Comparison of ENCODE assay signal across 8 cellular contexts in the genomic region with DNA sequence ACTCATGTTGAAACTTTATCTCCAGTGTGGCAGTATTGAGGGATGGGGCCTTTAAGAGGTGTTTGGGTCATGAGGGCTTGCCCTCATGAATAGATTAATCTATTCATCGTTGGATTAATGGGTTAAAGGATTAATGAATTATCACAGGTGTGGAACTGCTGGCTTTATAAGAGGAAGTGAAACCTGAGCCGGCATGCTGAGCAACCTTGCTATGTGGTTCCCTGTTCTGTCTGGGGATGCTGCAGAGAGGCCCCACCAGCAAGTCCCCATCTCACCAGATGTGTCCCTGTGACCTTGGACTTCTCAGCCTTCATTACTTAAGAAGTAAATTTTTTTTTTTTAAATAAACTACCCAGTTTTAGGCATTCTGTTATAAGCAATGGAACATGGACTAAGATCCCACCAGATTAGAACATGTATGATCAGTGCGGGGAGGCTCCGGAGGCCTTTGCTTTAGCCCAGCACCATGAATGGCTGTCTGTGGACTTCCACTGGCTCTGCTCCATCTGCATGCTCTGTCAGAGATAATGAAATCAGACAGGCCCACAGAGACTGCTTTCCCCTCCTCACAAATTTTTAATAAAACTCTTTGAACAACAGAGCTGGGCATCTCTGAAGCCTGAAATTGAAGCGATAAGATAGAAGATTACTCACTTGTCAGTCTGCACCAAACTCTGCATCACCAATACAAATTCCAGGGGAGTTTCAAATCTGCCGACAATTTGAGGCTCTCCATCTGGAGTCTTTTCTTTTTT.
A peak's percentile ranks its signal among the peaks of the same experiment; 100 is the strongest.
DNase-seq lines count a peak whose midpoint lies in the region; ATAC-seq, FAIRE-seq and TF ChIP-seq lines count a peak whose summit lies in the region.

No MANE protein-coding gene starts in this region.

- 41% methylated on average over 6 of the region's 6 CpGs for WGBS in HepG2 (ENCODE audit: low lambda C conversion rate)

- no peak for TF ChIP-seq CTCF in activated B cell treated with CpG ODN at 0.5 μM for 24 hours (IDR thresholded peaks at IDR 0.05)
- no peak for TF ChIP-seq CTCF in HepG2 (CRISPR knock-in tag; IDR thresholded peaks at IDR 0.05)

- CTCF ChIA-PET in activated B cell treated with CpG ODN at 0.5 μM for 24 hours (lab: Charles Lee) (no interaction called here), HepG2 (lab: Yijun Ruan, JAX; ENCODE audit: low intra/inter-chr PET ratio, low total read pairs) (no interaction called here)

- H3K4me2 ChIP-seq in HepG2 (ENCODE audit: low read depth, low read length): no peak overlapping the region

- ATAC-seq in GM18511 (IDR thresholded peaks at IDR 0.05; ENCODE audit: unreplicated experiment): peak; percentile 99
- ATAC-seq in GM21390 (IDR thresholded peaks at IDR 0.05; ENCODE audit: unreplicated experiment): peak; percentile 98
- peak; percentile 100 for ATAC-seq in HG03159 (IDR thresholded peaks at IDR 0.05; ENCODE audit: unreplicated experiment)
- peak; percentile 95 for ATAC-seq in activated B cell treated with CpG ODN at 0.5 μM for 24 hours (ENCODE audit: low read depth)
- ATAC-seq in HepG2: no peak

- H3K4me1 ChIP-seq in HepG2 (ENCODE audit: insufficient read depth, low read length): no peaks in the 10 kb centered on the region

- no peak for TF ChIP-seq RAD21 in HepG2 (CRISPR knock-in tag; IDR thresholded peaks at IDR 0.05)

- H3K4me1 Mint-ChIP-seq in activated B cell treated with CpG ODN at 0.5 μM for 24 hours: peaks cover 25% of the 10 kb centered on the region
- H3K4me1 Mint-ChIP-seq in activated T-helper 1 cell treated with anti-CD3 and anti-CD28 coated beads, Interleukin-12 subunit alpha, Interleukin-12 subunit beta, Interleukin-2, Interleukin-4 antibody, amounts not matched to agents 30 ng/mL and 10 ng/mL and 1 ng/mL, durations not matched to agents 14 hours and 24 hours and 36 hours (ENCODE audit: low read depth): no peaks in the 10 kb centered on the region

- no peaks in the 10 kb centered on the region for H3K9me3 Mint-ChIP-seq in activated B cell treated with CpG ODN at 0.5 μM for 24 hours
- H3K9me3 Mint-ChIP-seq in activated T-helper 1 cell treated with anti-CD3 and anti-CD28 coated beads, Interleukin-12 subunit alpha, Interleukin-12 subunit beta, Interleukin-2, Interleukin-4 antibody, amounts not matched to agents 30 ng/mL and 10 ng/mL and 1 ng/mL, durations not matched to agents 14 hours and 24 hours and 36 hours: peaks cover 3% of the 10 kb centered on the region

- H3K27me3 Mint-ChIP-seq in activated B cell treated with CpG ODN at 0.5 μM for 24 hours: no peaks in the 10 kb centered on the region
- H3K27me3 Mint-ChIP-seq in activated T-helper 1 cell treated with anti-CD3 and anti-CD28 coated beads, Interleukin-12 subunit alpha, Interleukin-12 subunit beta, Interleukin-2, Interleukin-4 antibody, amounts not matched to agents 30 ng/mL and 10 ng/mL and 1 ng/mL, durations not matched to agents 14 hours and 24 hours and 36 hours (ENCODE audit: insufficient read depth): no peaks in the 10 kb centered on the region

- peak overlapping the region; percentile 41 for H3K27ac Mint-ChIP-seq in activated B cell treated with CpG ODN at 0.5 μM for 24 hours
- no peak overlapping the region for H3K27ac Mint-ChIP-seq in activated T-helper 1 cell treated with anti-CD3 and anti-CD28 coated beads, Interleukin-12 subunit alpha, Interleukin-12 subunit beta, Interleukin-2, Interleukin-4 antibody, amounts not matched to agents 30 ng/mL and 10 ng/mL and 1 ng/mL, durations not matched to agents 14 hours and 24 hours and 36 hours

- H3K79me2 ChIP-seq in HepG2 (ENCODE audit: insufficient read depth, low read length): no peaks in the 10 kb centered on the region

- FAIRE-seq in HepG2 (lab: Jason Lieb, UNC): no peak

- POLR2A ChIA-PET in activated B cell treated with CpG ODN at 0.5 μM for 24 hours (lab: Charles Lee) (no interaction called here), HepG2 (lab: Yijun Ruan, JAX) (no interaction called here)

- no peak overlapping the region for H3K27ac ChIP-seq in HepG2 (ENCODE audit: extremely low read length, insufficient read depth, low read length)

- in situ Hi-C loops in HepG2 (cut with HindIII; ENCODE audit: extremely low pct_ligation_motif_present, low pct_unique_long_range_greater_than_20kb): no loop called here

- no peak overlapping the region for H3K9ac ChIP-seq in HepG2 (ENCODE audit: insufficient read depth, low read depth, low read length)

- no peaks in the 10 kb centered on the region for H3K9me3 ChIP-seq in HepG2 (ENCODE audit: low read length)

- no peak overlapping the region for H3K4me3 Mint-ChIP-seq in activated B cell treated with CpG ODN at 0.5 μM for 24 hours
- H3K4me3 Mint-ChIP-seq in activated T-helper 1 cell treated with anti-CD3 and anti-CD28 coated beads, Interleukin-12 subunit alpha, Interleukin-12 subunit beta, Interleukin-2, Interleukin-4 antibody, amounts not matched to agents 30 ng/mL and 10 ng/mL and 1 ng/mL, durations not matched to agents 14 hours and 24 hours and 36 hours: no peak overlapping the region

- H3K4me3 ChIP-seq in HepG2 (replicated peaks in 1 of 3; ENCODE audit: insufficient read depth in 1 of 3, low read depth in 2 of 3, low read length in 3 of 3): no peak overlapping the region

- no peak for TF ChIP-seq EP300 in HepG2 (IDR thresholded peaks at IDR 0.05; ENCODE audit: low read depth in 2 of 2, low read length in 2 of 2)
- TF ChIP-seq EP300 in HepG2 (CRISPR knock-in tag; IDR thresholded peaks at IDR 0.05; ENCODE audit: borderline replicate concordance): no peak

- no peaks in the 10 kb centered on the region for H3K36me3 ChIP-seq in HepG2 (replicated peaks in 1 of 2; ENCODE audit: control insufficient read depth in 1 of 2, insufficient read depth in 2 of 2, low read length in 2 of 2)

- no peak for TF ChIP-seq POLR2A in HepG2 (IDR thresholded peaks at IDR 0.05; ENCODE audit: insufficient read depth in 1 of 2, low read depth in 2 of 2, low read length in 2 of 2)

- no peaks in the 10 kb centered on the region for H4K20me1 ChIP-seq in HepG2 (ENCODE audit: insufficient read depth, low read length)

- intact Hi-C loops in activated B cell treated with CpG ODN at 0.5 μM for 24 hours (cut with micrococcal nuclease): loop anchor here (1.0 to 5.0 kb wide), 4 partner anchors 59 to 316 kb away; no protein-coding TSS in a partner anchor
- intact Hi-C loops in HepG2 (cut with micrococcal nuclease; ENCODE audit: unreplicated experiment): no loop called here
- intact Hi-C loops in activated T-helper 1 cell treated with anti-CD3 and anti-CD28 coated beads, Interleukin-12 subunit alpha, Interleukin-12 subunit beta, Interleukin-2, Interleukin-4 antibody, amounts not matched to agents 30 ng/mL and 10 ng/mL and 1 ng/mL, durations not matched to agents 14 hours and 24 hours and 36 hours (cut with micrococcal nuclease): no loop called here

- peaks cover 0 to 7% of the 10 kb centered on the region in 2 experiments; a peak in 2 of 5 replicates for H3K27me3 ChIP-seq in HepG2 (ENCODE audit: control insufficient read depth in 1 of 2, insufficient read depth in 2 of 2, low read length in 2 of 2)

- no peaks in the 10 kb centered on the region for H3K36me3 Mint-ChIP-seq in activated B cell treated with CpG ODN at 0.5 μM for 24 hours (ENCODE audit: low read depth)
- no peaks in the 10 kb centered on the region for H3K36me3 Mint-ChIP-seq in activated T-helper 1 cell treated with anti-CD3 and anti-CD28 coated beads, Interleukin-12 subunit alpha, Interleukin-12 subunit beta, Interleukin-2, Interleukin-4 antibody, amounts not matched to agents 30 ng/mL and 10 ng/mL and 1 ng/mL, durations not matched to agents 14 hours and 24 hours and 36 hours (ENCODE audit: low read depth)

- BruUV-seq in HepG2 (replicated peaks; lab: Mats Ljungman, UMichigan): no TSS peak

- no peak for DNase-seq in activated B cell treated with CpG ODN at 0.5 μM for 24 hours
- DNase-seq in RKO (ENCODE audit: low spot score): no peak
- no peak for DNase-seq in HepG2 (ENCODE audit: low spot score)
- no peak for DNase-seq in AG08395 (ENCODE audit: low spot score)
- no peak for DNase-seq in activated T-helper 1 cell treated with anti-CD3 and anti-CD28 coated beads, Interleukin-12 subunit alpha, Interleukin-12 subunit beta, Interleukin-2, Interleukin-4 antibody, amounts not matched to agents 30 ng/mL and 10 ng/mL and 1 ng/mL, durations not matched to agents 14 hours and 24 hours and 36 hours (ENCODE audit: low spot score)

- no peak overlapping the region for H2AFZ ChIP-seq in HepG2 (ENCODE audit: low read length)

TF ChIP-seq in HepG2, 621 proteins besides CTCF, POLR2A, EP300 and RAD21 (continues in another document):
- TF ChIP-seq RXRA (CRISPR knock-in tag; IDR thresholded peaks at IDR 0.05) (no peak), NFYB (CRISPR knock-in tag; IDR thresholded peaks at IDR 0.05) (no peak), ZC3H13 (CRISPR knock-in tag; IDR thresholded peaks at IDR 0.05) (no peak), ZNF160 (CRISPR knock-in tag; IDR thresholded peaks at IDR 0.05) (no peak)
- TF ChIP-seq, protein P1, sequence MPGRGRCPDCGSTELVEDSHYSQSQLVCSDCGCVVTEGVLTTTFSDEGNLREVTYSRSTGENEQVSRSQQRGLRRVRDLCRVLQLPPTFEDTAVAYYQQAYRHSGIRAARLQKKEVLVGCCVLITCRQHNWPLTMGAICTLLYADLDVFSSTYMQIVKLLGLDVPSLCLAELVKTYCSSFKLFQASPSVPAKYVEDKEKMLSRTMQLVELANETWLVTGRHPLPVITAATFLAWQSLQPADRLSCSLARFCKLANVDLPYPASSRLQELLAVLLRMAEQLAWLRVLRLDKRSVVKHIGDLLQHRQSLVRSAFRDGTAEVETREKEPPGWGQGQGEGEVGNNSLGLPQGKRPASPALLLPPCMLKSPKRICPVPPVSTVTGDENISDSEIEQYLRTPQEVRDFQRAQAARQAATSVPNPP (CRISPR knock-in tag; IDR thresholded peaks at IDR 0.05): no peak
